19 cellular contexts compared by ENCODE assay signal in genomic region chr4:76342191-76342590, GRCh38. TPM values are rescaled to one million over a fixed set of nuclear protein-coding genes. Genes with fewer than 3 reads are reported as not detected.
DNase-seq lines count a peak whose midpoint lies in the region; ATAC-seq and TF ChIP-seq lines count a peak whose summit lies in the region.
"Had no signal": no experiment of that assay in that cellular context is flagged by ENCODE, and none has a peak within 500 bp of the region (broad histone marks: within the 10 kb centered on the region; RNA-seq: fewer than 3 reads in every experiment).

No MANE protein-coding gene starts in this region.

- ATAC-seq in lung (ENCODE audit: insufficient read depth, low FRiP score) (peak; percentile 72), GM18907 (IDR thresholded peaks at IDR 0.05; ENCODE audit: unreplicated experiment) (no peak), HG03354 (IDR thresholded peaks at IDR 0.05; ENCODE audit: poor library complexity, severe bottlenecking, unreplicated experiment) (no peak)
- ATAC-seq: HCT116 had no signal

- WGBS in lung, 2 donors: 81 to 84% methylated on average over 1 of the region's 1 CpG

- TF ChIP-seq CTCF in epithelial cell of proximal tubule (conservative IDR thresholded peaks at IDR 0.05; ENCODE audit: low read depth, low read length): no peak
- TF ChIP-seq CTCF in lung (IDR thresholded peaks at IDR 0.05; ENCODE audit: control extremely low read depth, extremely low read depth): no peak

- H3K27ac ChIP-seq in lung (ENCODE audit: low read depth in 1 of 2, low read length in 1 of 2): no peak overlapping the region
- H3K27ac ChIP-seq: GM23248, KMS-11, Peyer's patch had no signal

- no peaks in the 10 kb centered on the region for H3K9me3 ChIP-seq in lung (ENCODE audit: control insufficient read depth in 2 of 2, insufficient read depth in 1 of 2, low read length in 1 of 2)
- H3K9me3 ChIP-seq: Peyer's patch had no signal

- DNase-seq in ACHN: peak; percentile 21
- peak; percentile 86 for DNase-seq in NCI-H187 treated with DMSO at 0.1 percent for 48 hours (lab: John Stamatoyannopoulos, UW)
- peak; percentile 27 for DNase-seq in epithelial cell of proximal tubule (ENCODE audit: low read depth)
- no peak for DNase-seq in lung (ENCODE audit: low spot score)
- no peak for DNase-seq in activated CD4-positive, alpha-beta T cell treated with anti-CD3 and anti-CD28 coated beads, Interleukin-2, amount 50 U/mL, for 1 hour
- DNase-seq in NCI-H2196 treated with DMSO at 0.1 percent for 48 hours (lab: John Stamatoyannopoulos, UW; ENCODE audit: unreplicated experiment): no peak
- DNase-seq: COR-L47, GDM1, GM23248, NCI-H1105, NCI-H1694 treated with DMSO at 0.1 percent for 48 hours, NCI-H226, NCI-H82, Peyer's patch, SHP77 had no signal

- H3K36me3 ChIP-seq in lung (ENCODE audit: control insufficient read depth in 2 of 2, insufficient read depth in 2 of 2, low read length in 2 of 2): no peaks in the 10 kb centered on the region
- H3K36me3 ChIP-seq: Peyer's patch had no signal

- H3K27me3 ChIP-seq in lung (ENCODE audit: control insufficient read depth, insufficient read depth): no peaks in the 10 kb centered on the region
- H3K27me3 ChIP-seq: Peyer's patch had no signal

- peaks cover 0 to 3% of the 10 kb centered on the region in 2 donors for H3K4me1 ChIP-seq in lung (ENCODE audit: control insufficient read depth in 2 of 2, insufficient read depth in 2 of 2, low read length in 2 of 2)
- H3K4me1 ChIP-seq: Peyer's patch had no signal

- no peak overlapping the region for H3K4me3 ChIP-seq in epithelial cell of proximal tubule (ENCODE audit: low read depth, low read length)
- H3K4me3 ChIP-seq in lung: no peak overlapping the region
- H3K4me3 ChIP-seq: GM23248, Peyer's patch had no signal

- in situ Hi-C loops in ACHN (cut with HindIII; ENCODE audit: low pct_ligation_motif_present, low pct_unique_long_range_greater_than_20kb, low sequenced_read_pairs): no loop called here

RNA-seq across cellular contexts. Expression of gene STBD1, which starts 35.7 kb away (rescaled TPM):
- total RNA-seq in epithelial cell of proximal tubule (4.5 and 7.8 TPM in 2 replicates), lung (10 to 100 TPM in 1 of 2 donors, 1 to 10 TPM in 1; 4.8 to 14.8 TPM)
- 1 to 10 TPM; 1.5 to 8.9 TPM for polyA plus RNA-seq in lung

Comparison
In these comparisons a context has a peak if more than half of its experiments do, and no peak if none do; other contexts are left out.
1. DNase-seq: peak in ACHN (single experiment), NCI-H187 treated with DMSO at 0.1 percent for 48 hours (single experiment) and epithelial cell of proximal tubule (single experiment); none in lung (single experiment), activated CD4-positive, alpha-beta T cell treated with anti-CD3 and anti-CD28 coated beads, Interleukin-2, amount 50 U/mL, for 1 hour (single experiment) and NCI-H2196 treated with DMSO at 0.1 percent for 48 hours (single experiment).